17 cellular contexts compared by ENCODE assay signal in the genomic region with DNA sequence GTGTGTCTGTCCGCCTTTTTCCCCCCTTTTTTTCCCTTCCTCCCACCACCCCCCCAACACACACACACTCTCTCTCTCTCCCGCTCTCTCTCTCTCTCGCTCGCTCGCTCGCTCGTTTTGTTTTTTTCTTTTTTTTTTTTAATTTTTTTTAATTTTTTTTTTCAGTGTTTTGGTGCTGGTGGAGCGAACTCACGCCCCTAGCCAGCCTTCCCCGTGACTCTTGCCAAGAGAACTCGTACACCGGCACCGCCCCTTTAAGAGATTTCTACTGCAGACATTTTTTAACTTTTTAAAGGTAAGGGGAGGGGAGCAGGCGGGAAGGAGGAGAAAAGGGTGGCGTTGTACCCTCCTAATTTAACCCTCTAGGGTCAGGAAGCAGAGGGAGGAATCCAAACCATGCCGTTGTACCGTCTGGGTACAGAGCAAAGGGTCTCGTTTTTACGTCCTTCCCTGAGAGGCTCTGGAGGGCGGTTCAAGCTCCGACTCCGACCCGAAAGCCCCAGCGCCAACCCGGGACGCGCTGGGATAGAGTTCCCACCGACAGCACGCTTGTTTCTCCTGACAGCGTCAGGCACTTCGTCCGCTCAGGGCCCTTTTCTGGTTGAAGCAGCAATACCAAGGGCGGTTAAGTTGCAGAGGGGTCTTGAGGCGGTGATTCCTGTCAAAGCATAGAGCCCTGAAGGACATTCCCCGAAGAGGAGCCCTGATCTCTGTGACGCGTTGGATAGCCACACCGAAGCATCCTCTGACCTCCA. TPM values are rescaled to one million over a fixed set of nuclear protein-coding genes. Genes with fewer than 3 reads are reported as not detected.
DNase-seq lines count a peak whose midpoint lies in the region; ATAC-seq and TF ChIP-seq lines count a peak whose summit lies in the region.
"Had no signal": no experiment of that assay in that cellular context is flagged by ENCODE, and none has a peak within 500 bp of the region (broad histone marks: within the 10 kb centered on the region; RNA-seq: fewer than 3 reads in every experiment).

No MANE protein-coding gene starts in this region.

- CTCF ChIA-PET in SK-N-SH (lab: Yijun Ruan, JAX), result interaction anchor here (1.5 to 3.1 kb wide), 4 partner anchors 11 to 769 kb away, joined by 4 to 12 read pairs (median 6); no protein-coding TSS in a partner anchor

- POLR2A ChIA-PET in SK-N-SH (lab: Yijun Ruan, JAX), result no interaction called here

- intact Hi-C loops in dorsolateral prefrontal cortex (cut with DNase I), result no loop called here
- intact Hi-C loops in testis (cut with DNase I; ENCODE audit: low total_unique reads), result no loop called here

- peak overlapping the region; percentile 82 for H2BK15ac ChIP-seq in mesenchymal stem cell (ENCODE audit: low read depth, poor library complexity, severe bottlenecking)

- H3K27ac ChIP-seq in SK-N-SH (ENCODE audit: low read depth in 2 of 2, low read length in 1 of 2) (no peak overlapping the region), dorsolateral prefrontal cortex (no peak overlapping the region), mesenchymal stem cell (ENCODE audit: low read length, poor library complexity, severe bottlenecking) (no peak overlapping the region), testis (no peak overlapping the region)

- no peak overlapping the region for H3K23ac ChIP-seq in mesenchymal stem cell (ENCODE audit: low read length in 2 of 2)

- no peak for TF ChIP-seq RAD21 in SK-N-SH (IDR thresholded peaks at IDR 0.05; ENCODE audit: low read length)

- H3K4ac ChIP-seq in mesenchymal stem cell (ENCODE audit: low read depth in 1 of 2, low read length in 2 of 2), result no peak overlapping the region

- no peaks in the 10 kb centered on the region for H3K79me2 ChIP-seq in SK-N-SH (ENCODE audit: insufficient read depth)

- no peak overlapping the region for H3K9ac ChIP-seq in SK-N-SH
- H3K9ac ChIP-seq in mesenchymal stem cell (ENCODE audit: low read length), result no peak overlapping the region

- no peak overlapping the region for H2BK120ac ChIP-seq in mesenchymal stem cell (ENCODE audit: low read depth, low read length)

- no peak overlapping the region for H2BK12ac ChIP-seq in mesenchymal stem cell (ENCODE audit: low read length in 2 of 2)

- H3K4me1 ChIP-seq in SK-N-SH (ENCODE audit: control insufficient read depth in 1 of 2, insufficient read depth in 2 of 2, low read depth in 1 of 2, low read length in 1 of 2) (peaks cover 0 to 11% of the 10 kb centered on the region in 2 experiments; a peak in 1 of 4 replicates), mesenchymal stem cell (ENCODE audit: control insufficient read depth, insufficient read depth, low read depth, low read length) (peaks cover 13% of the 10 kb centered on the region), testis (peaks cover 9% of the 10 kb centered on the region)

- H4K91ac ChIP-seq in mesenchymal stem cell (ENCODE audit: low read length), result no peak overlapping the region

- H3K36me3 ChIP-seq in SK-N-SH (replicated peaks in 1 of 2; ENCODE audit: control insufficient read depth in 1 of 2, insufficient read depth in 2 of 2, low read length in 1 of 2) (no peaks in the 10 kb centered on the region), mesenchymal stem cell (ENCODE audit: control insufficient read depth in 1 of 2, insufficient read depth in 2 of 2, low read depth in 1 of 2, low read length in 2 of 2) (no peaks in the 10 kb centered on the region), testis (ENCODE audit: low read depth, missing control alignments) (no peaks in the 10 kb centered on the region)
- H3K36me3 ChIP-seq: MG63 had no signal

- H3K79me1 ChIP-seq in mesenchymal stem cell (replicated peaks; ENCODE audit: low read length, poor library complexity, severe bottlenecking), result no peaks in the 10 kb centered on the region

- H3K4me3 ChIP-seq in SK-N-SH (ENCODE audit: low read depth in 2 of 2, low read length in 1 of 2) (no peak overlapping the region), dorsolateral prefrontal cortex (peak overlapping the region in 47 of 59 donors; percentile 2 to 66 (median 50)), mesenchymal stem cell (ENCODE audit: insufficient read depth in 1 of 2, low read depth in 1 of 2, low read length in 2 of 2) (peak overlapping the region in 1 of 2 experiments; percentile 86), testis (peak overlapping the region; percentile 18 to 42)
- H3K4me3 ChIP-seq: MG63 had no signal

- no peak for TF ChIP-seq EP300 in SK-N-SH (IDR thresholded peaks at IDR 0.05; ENCODE audit: borderline replicate concordance in 1 of 2, low read depth in 1 of 2, low read length in 1 of 2)

- H3K9me3 ChIP-seq in SK-N-SH, result no peaks in the 10 kb centered on the region
- H3K9me3 ChIP-seq in mesenchymal stem cell (ENCODE audit: control insufficient read depth, low read length), result no peaks in the 10 kb centered on the region
- no peaks in the 10 kb centered on the region for H3K9me3 ChIP-seq in testis
- H3K9me3 ChIP-seq: MG63 had no signal

- no peak overlapping the region for H2BK5ac ChIP-seq in mesenchymal stem cell (ENCODE audit: low read depth, low read length, poor library complexity, severe bottlenecking)

- TF ChIP-seq CTCF in SK-N-SH (IDR thresholded peaks at IDR 0.05) (no peak), dorsolateral prefrontal cortex (IDR thresholded peaks at IDR 0.05 in 54 of 56, conservative IDR thresholded peaks at IDR 0.05 in 2 of 56; ENCODE audit: low read depth in 1 of 56, partially characterized antibody in 56 of 56) (no peak), testis (IDR thresholded peaks at IDR 0.05) (no peak)

- H2AFZ ChIP-seq in SK-N-SH (ENCODE audit: low read depth) (no peak overlapping the region), mesenchymal stem cell (ENCODE audit: low read depth, low read length) (no peak overlapping the region)

- no peak overlapping the region for H3K14ac ChIP-seq in mesenchymal stem cell (ENCODE audit: low read length in 2 of 2)

- WGBS in SK-N-SH (ENCODE audit: low lambda C conversion rate), result 18% methylated on average over 29 of the region's 38 CpGs
- 1% methylated on average over 25 of the region's 38 CpGs for WGBS in mesenchymal stem cell
- 3% methylated on average over 32 to 38 of the region's 38 CpGs for WGBS in testis, 2 donors

- no peak overlapping the region for H2AK5ac ChIP-seq in mesenchymal stem cell (ENCODE audit: low read length, severe bottlenecking)

- peak overlapping the region; percentile 5 for H4K8ac ChIP-seq in mesenchymal stem cell (ENCODE audit: low read length)

- no peaks in the 10 kb centered on the region for H4K20me1 ChIP-seq in SK-N-SH (ENCODE audit: insufficient read depth)

- H3K4me2 ChIP-seq in SK-N-SH, result no peak overlapping the region
- no peak overlapping the region for H3K4me2 ChIP-seq in mesenchymal stem cell (ENCODE audit: low read length, poor library complexity, severe bottlenecking)

- no peak for TF ChIP-seq POLR2A in testis (IDR thresholded peaks at IDR 0.05)

- no peaks in the 10 kb centered on the region for H3F3A ChIP-seq in SK-N-SH (replicated peaks; ENCODE audit: insufficient read depth)

- H3K18ac ChIP-seq in mesenchymal stem cell (ENCODE audit: low read depth in 1 of 2, low read length in 2 of 2), result no peak overlapping the region

- H3K27me3 ChIP-seq in SK-N-SH (ENCODE audit: insufficient read depth), result peaks cover 57% of the 10 kb centered on the region
- H3K27me3 ChIP-seq in dorsolateral prefrontal cortex, result peaks cover 13 to 90% (median 68%) of the 10 kb centered on the region in 45 donors
- peaks cover 66 to 67% of the 10 kb centered on the region in 2 experiments for H3K27me3 ChIP-seq in mesenchymal stem cell (ENCODE audit: control insufficient read depth in 1 of 2, insufficient read depth in 1 of 2, low read length in 2 of 2)
- peaks cover 4% of the 10 kb centered on the region for H3K27me3 ChIP-seq in testis

- peak; percentile 22 for DNase-seq in SK-N-SH
- no peak for DNase-seq in dorsolateral prefrontal cortex
- DNase-seq in mesenchymal stem cell, result peak; percentile 65
- no peak for DNase-seq in testis
- DNase-seq in activated gamma-delta T cell (lab: John Stamatoyannopoulos, UW), result no peak
- no peak for DNase-seq in NCI-H1105 (lab: John Stamatoyannopoulos, UW)
- DNase-seq: 8988T; activated CD4-positive, alpha-beta T cell treated with anti-CD3 and anti-CD28 coated beads for 48 hours; activated gamma-delta T cell treated with Interleukin-2 at 50 U/mL for 16 hours; DMS 273 treated with DMSO at 0.1 percent for 48 hours; MG63; NCI-H510A; SHP77; stimulated activated CD4-positive, alpha-beta T cell treated with anti-CD3 and anti-CD28 coated beads, Interleukin-12 subunit alpha, Interleukin-12 subunit beta, amount 100 ng/mL, for 4 hours had no signal

- H3K9me2 ChIP-seq in SK-N-SH, result no peaks in the 10 kb centered on the region

- ATAC-seq in SK-N-SH treated with all-trans-retinoic acid at 6 μM for 48 hours (no peak), GM19397 (IDR thresholded peaks at IDR 0.05; ENCODE audit: unreplicated experiment) (no peak)

TF ChIP-seq in SK-N-SH, 30 proteins besides CTCF, POLR2A, EP300 and RAD21 (continues in another document):
- TF ChIP-seq, protein P1, sequence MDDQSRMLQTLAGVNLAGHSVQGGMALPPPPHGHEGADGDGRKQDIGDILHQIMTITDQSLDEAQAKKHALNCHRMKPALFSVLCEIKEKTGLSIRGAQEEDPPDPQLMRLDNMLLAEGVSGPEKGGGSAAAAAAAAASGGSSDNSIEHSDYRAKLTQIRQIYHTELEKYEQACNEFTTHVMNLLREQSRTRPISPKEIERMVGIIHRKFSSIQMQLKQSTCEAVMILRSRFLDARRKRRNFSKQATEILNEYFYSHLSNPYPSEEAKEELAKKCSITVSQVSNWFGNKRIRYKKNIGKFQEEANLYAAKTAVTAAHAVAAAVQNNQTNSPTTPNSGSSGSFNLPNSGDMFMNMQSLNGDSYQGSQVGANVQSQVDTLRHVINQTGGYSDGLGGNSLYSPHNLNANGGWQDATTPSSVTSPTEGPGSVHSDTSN (IDR thresholded peaks at IDR 0.05), result no peak

TF ChIP-seq in SK-N-SH treated with all-trans-retinoic acid at 6 μM for 48 hours, 23 proteins besides CTCF, POLR2A, EP300 and RAD21 (continues in another document):
- TF ChIP-seq ZNF8 (CRISPR knock-in tag; IDR thresholded peaks at IDR 0.05), result no peak

RNA-seq across cellular contexts. Expression of a gene that starts 0.4 kb away (rescaled TPM):
- polyA plus RNA-seq in SK-N-SH (2012; rRNA removed) (not detected in 2 replicates), testis (ENCODE audit: insufficient read depth, low read depth, low replicate concordance) (4.1 TPM)
- not detected in 2 replicates for polyA plus RNA-seq in SK-N-SH (2012; cell fraction: cytosol; rRNA removed)
- 0.01 TPM in 1 of 2 replicates, not detected in the other for polyA plus RNA-seq in SK-N-SH (2012; cell fraction: nucleus; rRNA removed)
- total RNA-seq in dorsolateral prefrontal cortex (10 to 100 TPM in 53 of 120 experiments, 1 to 10 TPM in 67; 2.2 to 42.1 (median 9.0) TPM), testis (1 to 10 TPM; 1.7 to 2.5 TPM)
- 8.3 TPM for polyA plus RNA-seq in mesenchymal stem cell (2013, experiment 1 of 2)
- polyA plus RNA-seq in mesenchymal stem cell (2013, experiment 2 of 2), result 7.4 TPM
- total RNA-seq: myocyte had no signal

Comparison
In these comparisons a context has a peak if more than half of its experiments do, and no peak if none do; other contexts are left out.
1. DNase-seq: peak in SK-N-SH (single experiment) and mesenchymal stem cell (single experiment); none in dorsolateral prefrontal cortex (0 of 10), testis (single experiment), activated gamma-delta T cell (single experiment) and NCI-H1105 (single experiment).
2. H3K4me3 ChIP-seq: peak in dorsolateral prefrontal cortex (47 of 59) and testis (2 of 2); none in SK-N-SH (0 of 2).